In genomic region chr4:186722856-186723206, GRCh38 we compare ENCODE assay signal across 9 cellular contexts. TPM values are rescaled to one million over a fixed set of nuclear protein-coding genes. Genes with fewer than 3 reads are reported as not detected.
A peak's percentile ranks its signal among the peaks of the same experiment; 100 is the strongest.
DNase-seq lines count a peak whose midpoint lies in the region; ATAC-seq and TF ChIP-seq lines count a peak whose summit lies in the region.
"Had no signal": no experiment of that assay in that cellular context is flagged by ENCODE, and none has a peak within 500 bp of the region (broad histone marks: within the 10 kb centered on the region; RNA-seq: fewer than 3 reads in every experiment).

No MANE protein-coding gene starts in this region.

- H3K4me1 Mint-ChIP-seq in IgD-negative memory B cell = peaks cover 0 to 5% (median 0%) of the 10 kb centered on the region in 3 donors
- H3K4me1 Mint-ChIP-seq in endodermal cell = peaks cover 12% of the 10 kb centered on the region
- peaks cover 0 to 20% (median 13%) of the 10 kb centered on the region in 4 donors for H3K4me1 Mint-ChIP-seq in naive thymus-derived CD8-positive, alpha-beta T cell

- no peaks in the 10 kb centered on the region for H3K27me3 ChIP-seq in endodermal cell (ENCODE audit: control insufficient read depth, insufficient read depth, low read length, poor library complexity, severe bottlenecking)

- peak overlapping the region; percentile 59 for H3K27ac ChIP-seq in endodermal cell (ENCODE audit: low read depth, low read length)

- WGBS in endodermal cell (ENCODE audit: insufficient coverage in 1 of 2, insufficient read length in 1 of 2), 2 experiments = 0 to 1% methylated on average over 6 to 7 of the region's 7 CpGs

- no peak for ATAC-seq in naive thymus-derived CD8-positive, alpha-beta T cell
- no peak for ATAC-seq in HG02884 (IDR thresholded peaks at IDR 0.05; ENCODE audit: unreplicated experiment)
- no peak for ATAC-seq in HG02973 (IDR thresholded peaks at IDR 0.05; ENCODE audit: unreplicated experiment)

- H3K9ac ChIP-seq in endodermal cell (ENCODE audit: extremely low read depth, low read length, poor library complexity, severe bottlenecking) = peak overlapping the region; percentile 44

- peak overlapping the region in 3 of 4 donors; percentile 14 to 67 (median 25) for H3K4me3 Mint-ChIP-seq in IgD-negative memory B cell
- H3K4me3 Mint-ChIP-seq in endodermal cell = peak overlapping the region; percentile 88
- peak overlapping the region; percentile 16 to 68 (median 48) for H3K4me3 Mint-ChIP-seq in naive thymus-derived CD8-positive, alpha-beta T cell

- TF ChIP-seq CTCF in AG10803 (conservative IDR thresholded peaks at IDR 0.05; ENCODE audit: low read length) = no peak
- no peak for TF ChIP-seq CTCF in endodermal cell (conservative IDR thresholded peaks at IDR 0.05)

- H3K27me3 Mint-ChIP-seq in IgD-negative memory B cell = peaks cover 43% of the 10 kb centered on the region
- peaks cover 33% of the 10 kb centered on the region for H3K27me3 Mint-ChIP-seq in endodermal cell (ENCODE audit: insufficient read depth)
- peaks cover 24 to 47% (median 34%) of the 10 kb centered on the region in 5 donors for H3K27me3 Mint-ChIP-seq in naive thymus-derived CD8-positive, alpha-beta T cell

- POLR2A ChIA-PET in naive thymus-derived CD8-positive, alpha-beta T cell (lab: Charles Lee) = no interaction called here

- no peaks in the 10 kb centered on the region for H3K36me3 ChIP-seq in endodermal cell (ENCODE audit: control insufficient read depth, insufficient read depth, low read length)

- no peaks in the 10 kb centered on the region for H3K36me3 Mint-ChIP-seq in IgD-negative memory B cell
- H3K36me3 Mint-ChIP-seq in endodermal cell (ENCODE audit: low read depth) = no peaks in the 10 kb centered on the region
- peaks cover 3 to 14% (median 5%) of the 10 kb centered on the region in 3 donors for H3K36me3 Mint-ChIP-seq in naive thymus-derived CD8-positive, alpha-beta T cell

- peaks cover 18% of the 10 kb centered on the region for H3K9me3 ChIP-seq in endodermal cell (ENCODE audit: control insufficient read depth, low read length)

- H3K9me3 Mint-ChIP-seq in IgD-negative memory B cell (peaks cover 0 to 10% (median 2%) of the 10 kb centered on the region in 3 donors), endodermal cell (no peaks in the 10 kb centered on the region)
- H3K9me3 Mint-ChIP-seq in naive thymus-derived CD8-positive, alpha-beta T cell = peaks cover 0 to 15% (median 5%) of the 10 kb centered on the region in 9 donors

- H3K4me3 ChIP-seq in AG10803 (ENCODE audit: low read length) (peak overlapping the region; percentile 80), endodermal cell (ENCODE audit: low read length) (peak overlapping the region; percentile 97)

- DNase-seq in AG10803 (ENCODE audit: low read depth) (peak; percentile 48), endodermal cell (no peak), NCI-H510A treated with DMSO at 0.1 percent for 48 hours (lab: John Stamatoyannopoulos, UW) (no peak), UCSD-AML1 (lab: John Stamatoyannopoulos, UW; ENCODE audit: unreplicated experiment) (no peak)
- no peak for DNase-seq in naive thymus-derived CD8-positive, alpha-beta T cell
- DNase-seq: KG1 had no signal

- H3K27ac Mint-ChIP-seq in IgD-negative memory B cell (no peak overlapping the region), endodermal cell (peak overlapping the region; percentile 86)
- H3K27ac Mint-ChIP-seq in naive thymus-derived CD8-positive, alpha-beta T cell = no peak overlapping the region

- no peaks in the 10 kb centered on the region for H3K4me1 ChIP-seq in endodermal cell (ENCODE audit: control insufficient read depth, insufficient read depth, low read length)

RNA-seq across cellular contexts. Expression of gene FAT1, which starts 0.8 kb away (rescaled TPM):
- polyA plus RNA-seq in IgD-negative memory B cell = not detected
- 10 to 100 TPM; 66.6 to 77.8 TPM for total RNA-seq in endodermal cell
- 68.7 TPM for polyA plus RNA-seq in endodermal cell (2013, experiment 1 of 2)
- 67.9 TPM for polyA plus RNA-seq in endodermal cell (2013, experiment 2 of 2)
- total RNA-seq in naive thymus-derived CD8-positive, alpha-beta T cell = not detected
- not detected for polyA plus RNA-seq in naive thymus-derived CD8-positive, alpha-beta T cell

Comparison
In these comparisons a context has a peak if more than half of its experiments do, and no peak if none do; other contexts are left out.
1. H3K4me3 Mint-ChIP-seq: peak in every context shown above with its lines; median percentile 88 in endodermal cell; 48 in naive thymus-derived CD8-positive, alpha-beta T cell; 25 in IgD-negative memory B cell.
2. RNA of gene FAT1, which starts 0.8 kb away (total RNA-seq): 66.6 to 77.8 TPM in endodermal cell; not detected in naive thymus-derived CD8-positive, alpha-beta T cell; every median in the first group is over 10 times any median in the second.